ENCODE assay signal across 9 cellular contexts in the genomic region with DNA sequence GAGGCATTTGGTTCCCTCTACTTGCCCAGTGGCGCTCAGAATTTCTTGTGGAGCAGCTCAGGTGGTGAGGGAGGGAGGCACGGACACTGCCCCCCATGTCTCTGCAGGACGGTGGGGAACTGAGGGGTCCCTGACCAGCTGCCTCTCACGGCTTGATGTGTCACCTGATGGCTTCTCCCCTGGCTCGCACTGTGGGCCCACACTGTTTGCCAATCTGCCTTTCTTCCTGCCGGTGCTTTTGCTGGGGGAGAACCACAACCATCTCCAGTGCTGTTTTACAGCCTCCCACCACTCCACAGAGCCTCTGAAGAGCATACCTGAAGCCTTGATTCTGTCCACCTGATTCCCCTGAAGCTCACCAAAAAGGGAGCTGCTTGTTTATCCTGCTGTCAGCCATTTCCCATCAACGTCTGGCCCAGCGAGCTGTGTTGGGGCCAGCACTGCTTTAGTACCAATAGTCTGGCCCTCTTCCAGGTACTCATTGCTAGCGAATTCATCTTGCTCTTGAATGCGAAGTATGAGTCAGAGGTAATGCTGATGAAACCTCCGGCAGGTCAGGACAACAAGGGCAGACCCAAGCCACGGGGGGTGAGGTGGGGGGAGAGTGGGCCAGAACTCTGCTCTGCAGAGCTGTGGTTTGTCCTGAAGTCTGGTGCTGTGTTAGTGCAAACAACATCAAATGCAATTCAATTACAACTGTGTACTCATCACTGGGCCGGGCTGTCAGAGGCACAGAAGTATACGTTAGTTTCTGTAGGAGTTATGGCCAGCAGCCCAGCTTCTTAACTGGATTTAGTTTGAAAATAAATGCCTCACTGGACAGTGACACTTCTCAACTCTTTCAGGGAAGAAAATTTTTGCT.
DNase-seq lines count a peak whose midpoint lies in the region; ATAC-seq, FAIRE-seq and TF ChIP-seq lines count a peak whose summit lies in the region.
"Had no signal": no experiment of that assay in that cellular context is flagged by ENCODE, and none has a peak within 500 bp of the region (broad histone marks: within the 10 kb centered on the region; RNA-seq: fewer than 3 reads in every experiment).

No MANE protein-coding gene starts in this region.

- H3K27me3 ChIP-seq in astrocyte (ENCODE audit: insufficient read depth, low read length), result no peaks in the 10 kb centered on the region
- H3K27me3 ChIP-seq in stomach smooth muscle (ENCODE audit: control insufficient read depth in 1 of 2, insufficient read depth in 2 of 2, low read length in 2 of 2), result no peaks in the 10 kb centered on the region

- H3K36me3 ChIP-seq in astrocyte (ENCODE audit: insufficient read depth, low read length), result no peaks in the 10 kb centered on the region
- no peaks in the 10 kb centered on the region for H3K36me3 ChIP-seq in stomach smooth muscle (ENCODE audit: control insufficient read depth in 2 of 2, insufficient read depth in 2 of 2, low read length in 2 of 2)

- no peaks in the 10 kb centered on the region for H3K36me3 Mint-ChIP-seq in astrocyte (ENCODE audit: low read depth, unreplicated experiment)

- peak overlapping the region; percentile 3 for H3K4me3 Mint-ChIP-seq in astrocyte (ENCODE audit: unreplicated experiment)
- H3K4me3 Mint-ChIP-seq: activated T-cell treated with anti-CD3 and anti-CD28 coated beads, Interleukin-2, amount 50 U/mL, for 4 hours had no signal

- H3K79me2 ChIP-seq in astrocyte (ENCODE audit: insufficient read depth, low read length), result no peaks in the 10 kb centered on the region

- no peaks in the 10 kb centered on the region for H4K20me1 ChIP-seq in astrocyte (ENCODE audit: insufficient read depth, low read length)

- H3K9ac ChIP-seq in astrocyte (ENCODE audit: low read length) (peak overlapping the region; percentile 49), stomach smooth muscle (ENCODE audit: low read length in 2 of 2) (no peak overlapping the region)

- DNase-seq in AG09319 (ENCODE audit: extremely low read depth, low read depth) (peak; percentile 74), LoVo (ENCODE audit: low spot score) (peak; percentile 84), astrocyte (ENCODE audit: low read depth) (peak; percentile 96), iPS-NIHi7 (ENCODE audit: extremely low spot score) (peak; percentile 50), GOT3 (lab: John Stamatoyannopoulos, UW) (no peak)
- no peak for DNase-seq in activated effector memory CD4-positive, alpha-beta T cell treated with Interleukin-2 at 50 U/mL for 16 hours
- DNase-seq: activated T-cell treated with anti-CD3 and anti-CD28 coated beads, Interleukin-2, amount 50 U/mL, for 4 hours had no signal

- FAIRE-seq in astrocyte (lab: Jason Lieb, UNC), result peak; percentile 67

- peak overlapping the region; percentile 74 for H2AFZ ChIP-seq in astrocyte (ENCODE audit: low read depth, low read length)

- H3K9me3 Mint-ChIP-seq in astrocyte (ENCODE audit: unreplicated experiment), result peaks cover 6% of the 10 kb centered on the region

- TF ChIP-seq CTCF in AG09319 (IDR thresholded peaks at IDR 0.05; ENCODE audit: low read depth, low read length), result no peak
- TF ChIP-seq CTCF in astrocyte (IDR thresholded peaks at IDR 0.05; ENCODE audit: insufficient read depth, low read depth, low read length), result no peak

- peak overlapping the region; percentile 21 for H3K4me3 ChIP-seq in astrocyte (ENCODE audit: insufficient read depth, low read depth, low read length)
- H3K4me3 ChIP-seq in stomach smooth muscle (ENCODE audit: low read length in 2 of 2), result peak overlapping the region in 1 of 2 donors; percentile 24

- no peaks in the 10 kb centered on the region for H3K27me3 Mint-ChIP-seq in astrocyte (ENCODE audit: low read depth, unreplicated experiment)

- H3K9me3 ChIP-seq in astrocyte (ENCODE audit: insufficient read depth, low read depth, low read length) (no peaks in the 10 kb centered on the region), stomach smooth muscle (ENCODE audit: control insufficient read depth in 2 of 2, low read length in 2 of 2) (no peaks in the 10 kb centered on the region)

- peaks cover 42% of the 10 kb centered on the region for H3K4me1 Mint-ChIP-seq in astrocyte (ENCODE audit: low read depth, unreplicated experiment)

- H3K4me2 ChIP-seq in astrocyte (ENCODE audit: low read length), result peak overlapping the region; percentile 76

- peak overlapping the region; percentile 63 for H3K27ac ChIP-seq in astrocyte (ENCODE audit: low read depth, low read length)
- H3K27ac ChIP-seq in stomach smooth muscle (ENCODE audit: low read length), result peak overlapping the region; percentile 53

- ATAC-seq in GM21825 (IDR thresholded peaks at IDR 0.05; ENCODE audit: unreplicated experiment), result no peak

- peaks cover 33% of the 10 kb centered on the region for H3K4me1 ChIP-seq in astrocyte (ENCODE audit: insufficient read depth, low read length)
- H3K4me1 ChIP-seq in stomach smooth muscle (ENCODE audit: control insufficient read depth, insufficient read depth, low read length), result peaks cover 34% of the 10 kb centered on the region

- H3K27ac Mint-ChIP-seq in astrocyte (ENCODE audit: unreplicated experiment), result peak overlapping the region; percentile 92

Comparison
In these comparisons a context has a peak if more than half of its experiments do, and no peak if none do; other contexts are left out.
1. DNase-seq: peak in AG09319 (single experiment), LoVo (single experiment), astrocyte (single experiment) and iPS-NIHi7 (single experiment); none in activated effector memory CD4-positive, alpha-beta T cell treated with Interleukin-2 at 50 U/mL for 16 hours (single experiment) and GOT3 (single experiment).